ENCODE assay signal across 14 cellular contexts in the genomic region with DNA sequence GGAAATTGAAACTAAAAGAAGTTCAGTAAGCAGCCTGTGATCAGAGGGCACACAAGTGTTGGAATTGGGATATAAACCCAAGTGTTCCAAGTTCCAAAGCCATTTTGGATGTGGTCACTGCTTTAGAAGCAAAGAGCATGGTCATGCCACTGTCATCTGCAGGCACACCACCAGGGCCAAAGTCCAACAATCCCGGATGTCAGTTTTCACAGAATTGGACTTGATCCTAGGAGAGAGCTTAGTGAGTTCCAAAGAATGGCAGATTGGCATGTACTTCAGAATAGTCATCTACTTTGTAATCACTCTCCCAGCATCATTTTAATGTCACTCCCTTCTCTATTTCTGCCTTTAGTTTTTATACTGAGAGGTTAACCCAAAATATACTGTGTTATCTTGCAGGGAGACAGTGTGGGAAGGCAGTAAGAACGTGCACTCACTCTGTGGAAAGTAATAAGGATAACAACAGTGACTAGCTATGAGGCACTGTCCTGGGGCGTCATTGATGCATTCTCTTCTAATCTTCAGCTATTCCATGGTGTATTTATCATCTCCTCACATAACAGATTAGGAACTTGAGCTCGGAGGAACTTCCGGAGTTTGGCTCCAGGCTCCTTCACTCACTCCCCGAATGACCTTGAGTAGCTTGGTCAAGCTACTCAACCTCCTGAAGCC.
DNase-seq lines count a peak whose midpoint lies in the region; ATAC-seq, FAIRE-seq and TF ChIP-seq lines count a peak whose summit lies in the region.
"Had no signal": no experiment of that assay in that cellular context is flagged by ENCODE, and none has a peak within 500 bp of the region (broad histone marks: within the 10 kb centered on the region; RNA-seq: fewer than 3 reads in every experiment).

No MANE protein-coding gene starts in this region.

- no peak overlapping the region for H2AFZ ChIP-seq in PC-3 (ENCODE audit: low read length)
- H2AFZ ChIP-seq: PC-9 had no signal

- intact Hi-C loops in PC-3 (cut with micrococcal nuclease) = no loop called here

- no peaks in the 10 kb centered on the region for H3F3A ChIP-seq in PC-3 (ENCODE audit: low read length, unreplicated experiment)

- H3K27me3 Mint-ChIP-seq in osteocyte (ENCODE audit: unreplicated experiment) = no peaks in the 10 kb centered on the region
- H3K27me3 Mint-ChIP-seq in stimulated activated naive B cell treated with anti-CD40 and anti-IgM and Interleukin-4, amounts not matched to agents 10 μg/mL and 1 μg/mL and 100 μg/mL, for 72 hours = peaks cover 0 to 5% of the 10 kb centered on the region in 2 donors

- 66 to 76% (median 70%) methylated on average over 6 of the region's 6 CpGs for WGBS in small intestine, 3 donors

- H3K9me3 ChIP-seq in PC-3 (ENCODE audit: low read length) (no peaks in the 10 kb centered on the region), small intestine (ENCODE audit: control insufficient read depth, low read depth) (no peaks in the 10 kb centered on the region)

- H3K27ac ChIP-seq in PC-3 (ENCODE audit: low read length) = peak overlapping the region; percentile 85
- H3K27ac ChIP-seq in small intestine (ENCODE audit: low read depth in 1 of 2, low read length in 1 of 2) = no peak overlapping the region
- H3K27ac ChIP-seq: HL-60, PC-9 had no signal

- no peak overlapping the region for H3K4me3 Mint-ChIP-seq in osteocyte (ENCODE audit: unreplicated experiment)
- no peak overlapping the region for H3K4me3 Mint-ChIP-seq in stimulated activated naive B cell treated with anti-CD40 and anti-IgM and Interleukin-4, amounts not matched to agents 10 μg/mL and 1 μg/mL and 100 μg/mL, for 72 hours
- H3K4me3 Mint-ChIP-seq: brain had no signal

- FAIRE-seq in small intestine (lab: Jason Lieb, UNC) = no peak
- FAIRE-seq in frontal cortex (lab: Jason Lieb, UNC) = no peak
- FAIRE-seq: endometrium had no signal

- peaks cover 35% of the 10 kb centered on the region for H3K4me1 ChIP-seq in PC-3 (ENCODE audit: insufficient read depth, low read length)
- no peaks in the 10 kb centered on the region for H3K4me1 ChIP-seq in small intestine (ENCODE audit: control insufficient read depth in 2 of 2, insufficient read depth in 1 of 2, low read depth in 1 of 2, low read length in 1 of 2)

- peak overlapping the region; percentile 52 for H3K9ac ChIP-seq in PC-3 (ENCODE audit: low read length)

- H3K4me3 ChIP-seq in PC-3 (ENCODE audit: low read length) (no peak overlapping the region), foreskin fibroblast (ENCODE audit: low read depth in 1 of 2, low read length in 2 of 2) (no peak overlapping the region), small intestine (ENCODE audit: low read depth in 1 of 2, low read length in 2 of 2) (no peak overlapping the region)
- H3K4me3 ChIP-seq: PC-9 had no signal

- ATAC-seq in GM18909 (IDR thresholded peaks at IDR 0.05; ENCODE audit: poor library complexity, unreplicated experiment) = peak; percentile 15
- ATAC-seq in PC-3 = peak; percentile 66
- ATAC-seq in stimulated activated naive B cell treated with anti-CD40 and anti-IgM and Interleukin-4, amounts not matched to agents 10 μg/mL and 1 μg/mL and 100 μg/mL, for 72 hours (replicated peaks) = no peak

- H3K36me3 ChIP-seq in PC-3 (ENCODE audit: low read depth, low read length) (no peaks in the 10 kb centered on the region), small intestine (ENCODE audit: control insufficient read depth in 2 of 2, insufficient read depth in 2 of 2, low read length in 2 of 2) (no peaks in the 10 kb centered on the region)

- H3K27me3 ChIP-seq in PC-3 (ENCODE audit: low read length) (no peaks in the 10 kb centered on the region), small intestine (ENCODE audit: control insufficient read depth in 2 of 2, insufficient read depth in 2 of 2, low read length in 2 of 2) (no peaks in the 10 kb centered on the region)

- no peak overlapping the region for H3K27ac Mint-ChIP-seq in osteocyte (ENCODE audit: unreplicated experiment)
- no peak overlapping the region for H3K27ac Mint-ChIP-seq in stimulated activated naive B cell treated with anti-CD40 and anti-IgM and Interleukin-4, amounts not matched to agents 10 μg/mL and 1 μg/mL and 100 μg/mL, for 72 hours
- H3K27ac Mint-ChIP-seq: activated T-helper 2 cell treated with anti-CD3 and anti-CD28 coated beads, Interferon-gamma antibody, Interleukin-2, Interleukin-4, amounts not matched to agents 10 μg/mL and 5 μg/mL and 100 μg/mL, durations not matched to agents 14 hours and 24 hours and 36 hours; brain had no signal

- H3K9me3 Mint-ChIP-seq in osteocyte (ENCODE audit: unreplicated experiment) = peaks cover 6% of the 10 kb centered on the region
- no peaks in the 10 kb centered on the region for H3K9me3 Mint-ChIP-seq in stimulated activated naive B cell treated with anti-CD40 and anti-IgM and Interleukin-4, amounts not matched to agents 10 μg/mL and 1 μg/mL and 100 μg/mL, for 72 hours
- H3K9me3 Mint-ChIP-seq: activated T-helper 2 cell treated with anti-CD3 and anti-CD28 coated beads, Interferon-gamma antibody, Interleukin-2, Interleukin-4, amounts not matched to agents 10 μg/mL and 5 μg/mL and 100 μg/mL, durations not matched to agents 14 hours and 24 hours and 36 hours had no signal

- CTCF ChIA-PET in PC-3 (lab: Charles Lee) = interaction anchor here (1.0 kb wide), 1 partner anchor 51 kb away, joined by 4 read pairs; no protein-coding TSS in a partner anchor

- H3K36me3 Mint-ChIP-seq in osteocyte (ENCODE audit: unreplicated experiment) = no peaks in the 10 kb centered on the region
- H3K36me3 Mint-ChIP-seq in stimulated activated naive B cell treated with anti-CD40 and anti-IgM and Interleukin-4, amounts not matched to agents 10 μg/mL and 1 μg/mL and 100 μg/mL, for 72 hours = peaks cover 0 to 3% of the 10 kb centered on the region in 2 donors
- H3K36me3 Mint-ChIP-seq: brain had no signal

- DNase-seq in PC-3 = peak; percentile 67
- DNase-seq in foreskin fibroblast = peak; percentile 79 to 80
- peak; percentile 11 for DNase-seq in small intestine
- DNase-seq in osteocyte (ENCODE audit: extremely low spot score, unreplicated experiment) = no peak
- no peak for DNase-seq in frontal cortex (ENCODE audit: low spot score in 2 of 2)
- no peak for DNase-seq in ecto neural progenitor cell (ENCODE audit: low spot score)
- no peak for DNase-seq in stimulated activated naive B cell treated with anti-CD40 and anti-IgM and Interleukin-4, amounts not matched to agents 10 μg/mL and 1 μg/mL and 100 μg/mL, for 72 hours
- DNase-seq: NCI-H1092 had no signal

- no peaks in the 10 kb centered on the region for H3K79me2 ChIP-seq in PC-3 (ENCODE audit: low read length)

- no peak for TF ChIP-seq CTCF in PC-3 (conservative IDR thresholded peaks at IDR 0.05; ENCODE audit: low read depth, low read length)
- TF ChIP-seq CTCF in foreskin fibroblast (IDR thresholded peaks at IDR 0.05; ENCODE audit: low read depth, low read length) = no peak
- TF ChIP-seq CTCF in osteocyte (IDR thresholded peaks at IDR 0.05) = no peak

- POLR2A ChIA-PET in PC-3 (lab: Charles Lee; ENCODE audit: unreplicated experiment) = no interaction called here

- H3K9me2 ChIP-seq in PC-3 (replicated peaks; ENCODE audit: low read length) = no peaks in the 10 kb centered on the region

- BruUV-seq in PC-3 (replicated peaks; lab: Mats Ljungman, UMichigan) = no TSS peak

- H3K4me2 ChIP-seq in PC-3 (ENCODE audit: low read length) = peak overlapping the region; percentile 24; the same call in 1 of the 2 replicates
- H3K4me2 ChIP-seq: PC-9 had no signal

- peaks cover 34% of the 10 kb centered on the region for H3K4me1 Mint-ChIP-seq in osteocyte (ENCODE audit: unreplicated experiment)
- no peaks in the 10 kb centered on the region for H3K4me1 Mint-ChIP-seq in stimulated activated naive B cell treated with anti-CD40 and anti-IgM and Interleukin-4, amounts not matched to agents 10 μg/mL and 1 μg/mL and 100 μg/mL, for 72 hours

- H4K20me1 ChIP-seq in PC-3 (ENCODE audit: low read length) = no peaks in the 10 kb centered on the region

Comparison
In these comparisons a context has a peak if more than half of its experiments do, and no peak if none do; other contexts are left out.
1. ATAC-seq: peak in GM18909 (single experiment) and PC-3 (single experiment); none in stimulated activated naive B cell treated with anti-CD40 and anti-IgM and Interleukin-4, amounts not matched to agents 10 μg/mL and 1 μg/mL and 100 μg/mL, for 72 hours (0 of 2).
2. DNase-seq: peak in PC-3 (single experiment), foreskin fibroblast (2 of 2) and small intestine (single experiment); none in osteocyte (single experiment), frontal cortex (0 of 2), ecto neural progenitor cell (single experiment) and stimulated activated naive B cell treated with anti-CD40 and anti-IgM and Interleukin-4, amounts not matched to agents 10 μg/mL and 1 μg/mL and 100 μg/mL, for 72 hours (single experiment).